Comparison of ENCODE assay signal across 9 cellular contexts in the genomic region with DNA sequence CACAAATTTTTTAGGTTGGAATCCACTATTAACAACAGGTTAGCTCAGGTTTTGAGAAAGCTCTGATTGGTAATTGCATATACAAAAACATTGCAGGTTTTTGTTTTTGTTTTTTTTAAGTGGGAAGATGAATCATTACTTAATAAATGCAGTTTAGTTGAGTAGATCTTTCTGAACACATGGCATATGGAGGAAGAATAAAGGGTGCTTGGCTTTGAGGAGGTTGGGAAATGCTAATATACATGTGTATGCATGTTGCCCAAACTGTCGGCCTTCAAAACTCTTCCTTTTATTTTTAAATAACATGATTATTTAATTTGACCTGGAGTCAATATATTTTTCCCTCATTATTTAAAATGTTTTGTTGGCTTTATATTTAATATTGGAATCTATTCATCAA. TPM values are rescaled to one million over a fixed set of nuclear protein-coding genes. Genes with fewer than 3 reads are reported as not detected.
A peak's percentile ranks its signal among the peaks of the same experiment; 100 is the strongest.
DNase-seq lines count a peak whose midpoint lies in the region; ATAC-seq and TF ChIP-seq lines count a peak whose summit lies in the region.
"Had no signal": no experiment of that assay in that cellular context is flagged by ENCODE, and none has a peak within 500 bp of the region (broad histone marks: within the 10 kb centered on the region; RNA-seq: fewer than 3 reads in every experiment).

No MANE protein-coding gene starts in this region.

- H3K27me3 Mint-ChIP-seq in stimulated activated naive CD8-positive, alpha-beta T cell treated with anti-CD3 and anti-CD28 coated beads, Interleukin-15, amount 100 ng/mL, for 72 hours, result no peaks in the 10 kb centered on the region

- BruUV-seq in Panc1 (replicated peaks; lab: Mats Ljungman, UMichigan), result no TSS peak

- peak overlapping the region in 1 of 2 donors; percentile 35 for H3K4me3 Mint-ChIP-seq in stimulated activated naive CD8-positive, alpha-beta T cell treated with anti-CD3 and anti-CD28 coated beads, Interleukin-15, amount 100 ng/mL, for 72 hours

- POLR2A ChIA-PET in Panc1 (lab: Charles Lee), result no interaction called here

- H3K4me3 ChIP-seq in GM06990 (replicated peaks; ENCODE audit: low read depth, low read length) (peak overlapping the region; percentile 93), Panc1 (ENCODE audit: low read depth in 2 of 2, low read length in 2 of 2) (no peak overlapping the region), endocrine pancreas (ENCODE audit: control insufficient read depth, insufficient read depth, low read length) (peak overlapping the region; percentile 45), parathyroid adenoma (ENCODE audit: low read depth, low read length) (no peak overlapping the region)

- H2AFZ ChIP-seq in parathyroid adenoma, result peak overlapping the region; percentile 82

- H3K9me3 ChIP-seq in Panc1 (ENCODE audit: control insufficient read depth, insufficient read depth, low read depth, low read length) (peaks cover 5% of the 10 kb centered on the region; the same call in 1 of the 2 replicates), endocrine pancreas (ENCODE audit: control insufficient read depth, low read length) (peaks cover 8% of the 10 kb centered on the region), parathyroid adenoma (ENCODE audit: control insufficient read depth, low read length) (no peaks in the 10 kb centered on the region)

- ATAC-seq in Panc1 (no peak), HG03432 (IDR thresholded peaks at IDR 0.05; ENCODE audit: unreplicated experiment) (no peak), GM21717 (IDR thresholded peaks at IDR 0.05; ENCODE audit: unreplicated experiment) (no peak)
- no peak for ATAC-seq in stimulated activated naive CD8-positive, alpha-beta T cell treated with anti-CD3 and anti-CD28 coated beads, Interleukin-15, amount 100 ng/mL, for 72 hours

- in situ Hi-C loops in Panc1 (cut with HindIII; ENCODE audit: low pct_unique_long_range_greater_than_20kb, low sequenced_read_pairs), result no loop called here

- H3K79me2 ChIP-seq in parathyroid adenoma, result peaks cover 15% of the 10 kb centered on the region

- peaks cover 18% of the 10 kb centered on the region for H3K36me3 ChIP-seq in GM06990 (ENCODE audit: control insufficient read depth, insufficient read depth, low read length)
- H3K36me3 ChIP-seq in Panc1 (ENCODE audit: control insufficient read depth, insufficient read depth, low read length), result 0 out of 2 replicates have a peak, but pooled peaks cover 7% of the 10 kb centered on the region
- peaks cover 8% of the 10 kb centered on the region for H3K36me3 ChIP-seq in endocrine pancreas (ENCODE audit: control insufficient read depth, insufficient read depth, low read length)
- no peaks in the 10 kb centered on the region for H3K36me3 ChIP-seq in parathyroid adenoma (ENCODE audit: control insufficient read depth, insufficient read depth, low read length)

- no peak overlapping the region for H3K4me2 ChIP-seq in parathyroid adenoma (ENCODE audit: low read length)

- H3K27me3 ChIP-seq in GM06990 (replicated peaks; ENCODE audit: control insufficient read depth, insufficient read depth, low read length), result no peaks in the 10 kb centered on the region
- H3K27me3 ChIP-seq in Panc1 (ENCODE audit: control insufficient read depth, insufficient read depth, low read length), result no peaks in the 10 kb centered on the region
- H3K27me3 ChIP-seq in endocrine pancreas (ENCODE audit: control insufficient read depth, insufficient read depth, low read length), result no peaks in the 10 kb centered on the region
- H3K27me3 ChIP-seq in parathyroid adenoma (ENCODE audit: control insufficient read depth, insufficient read depth, low read length), result no peaks in the 10 kb centered on the region

- intact Hi-C loops in Panc1 (cut with micrococcal nuclease; ENCODE audit: unreplicated experiment), result no loop called here

- no peak overlapping the region for H3K27ac Mint-ChIP-seq in stimulated activated naive CD8-positive, alpha-beta T cell treated with anti-CD3 and anti-CD28 coated beads, Interleukin-15, amount 100 ng/mL, for 72 hours

- H3K4me1 ChIP-seq in Panc1 (ENCODE audit: control insufficient read depth, insufficient read depth, low read length), result peaks cover 27% of the 10 kb centered on the region
- peaks cover 27% of the 10 kb centered on the region for H3K4me1 ChIP-seq in endocrine pancreas (ENCODE audit: control insufficient read depth, insufficient read depth, low read length)
- peaks cover 20% of the 10 kb centered on the region for H3K4me1 ChIP-seq in parathyroid adenoma

- H3K27ac ChIP-seq in Panc1 (ENCODE audit: low read length), result peak overlapping the region; percentile 92; the same call in 1 of the 2 replicates
- peak overlapping the region; percentile 91 for H3K27ac ChIP-seq in parathyroid adenoma

- H3K4me1 Mint-ChIP-seq in stimulated activated naive CD8-positive, alpha-beta T cell treated with anti-CD3 and anti-CD28 coated beads, Interleukin-15, amount 100 ng/mL, for 72 hours, result peaks cover 34% of the 10 kb centered on the region

- CTCF ChIA-PET in Panc1 (lab: Charles Lee), result no interaction called here

- TF ChIP-seq CTCF in GM06990 (IDR thresholded peaks at IDR 0.05; ENCODE audit: insufficient read depth, low read length, poor library complexity, severe bottlenecking) (no peak), Panc1 (IDR thresholded peaks at IDR 0.05) (no peak), parathyroid adenoma (IDR thresholded peaks at IDR 0.05) (no peak), GM10266 (IDR thresholded peaks at IDR 0.05; ENCODE audit: control insufficient read depth, insufficient read depth, low read depth, missing control alignments) (no peak)

- H3K9me3 Mint-ChIP-seq in stimulated activated naive CD8-positive, alpha-beta T cell treated with anti-CD3 and anti-CD28 coated beads, Interleukin-15, amount 100 ng/mL, for 72 hours, result peaks cover 14 to 15% of the 10 kb centered on the region in 2 donors

- DNase-seq in GM06990 (ENCODE audit: extremely low read depth, insufficient read length), result no peak
- no peak for DNase-seq in Panc1 (ENCODE audit: low read depth, low spot score)
- DNase-seq in GM10266 (ENCODE audit: extremely low spot score), result no peak
- DNase-seq in stimulated activated naive CD8-positive, alpha-beta T cell treated with anti-CD3 and anti-CD28 coated beads, Interleukin-15, amount 100 ng/mL, for 72 hours, result no peak
- DNase-seq: NCI-H1930 had no signal

- no peak overlapping the region for H3K9ac ChIP-seq in endocrine pancreas (ENCODE audit: control insufficient read depth, insufficient read depth, low read length)
- no peak overlapping the region for H3K9ac ChIP-seq in parathyroid adenoma

RNA-seq across cellular contexts. Expression of a gene that starts 32.8 kb away (rescaled TPM):
- 46.7 TPM for total RNA-seq in Panc1 (2021; ENCODE audit: unreplicated experiment)
- polyA plus RNA-seq in Panc1 (2012; ENCODE audit: insufficient read length), result 34.0 TPM

Comparison
In these comparisons a context has a peak if more than half of its experiments do, and no peak if none do; other contexts are left out.
1. H3K4me3 ChIP-seq: peak in GM06990 (single experiment) and endocrine pancreas (single experiment); none in Panc1 (0 of 2) and parathyroid adenoma (single experiment).